8 cellular contexts compared by ENCODE assay signal in the genomic region with DNA sequence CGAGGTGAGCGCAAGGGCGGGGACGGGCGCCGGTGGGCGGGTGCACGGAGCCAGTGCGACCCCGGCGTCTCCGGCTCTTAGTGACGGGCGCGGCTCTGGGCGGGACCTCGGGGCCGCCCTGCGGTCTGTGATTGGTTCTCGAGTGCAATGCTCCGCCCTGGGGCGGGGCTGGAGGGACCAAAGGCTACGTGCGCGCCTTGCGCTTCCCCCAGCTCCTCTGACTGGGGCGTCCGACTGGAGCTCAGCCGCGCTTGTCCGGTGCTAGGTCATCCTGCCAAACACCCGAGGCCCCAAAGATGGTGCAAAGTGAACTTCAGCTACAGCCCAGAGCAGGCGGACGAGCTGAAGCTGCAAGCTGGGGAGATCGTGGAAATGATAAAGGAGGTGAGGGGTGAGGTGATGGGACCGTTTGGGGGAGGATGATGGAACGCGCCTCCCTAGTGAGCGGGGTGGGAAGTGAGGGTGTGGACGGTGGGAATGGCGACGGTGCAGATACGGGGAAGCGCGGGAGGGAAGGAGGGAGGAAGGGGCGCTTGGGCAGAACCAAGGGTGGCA. TPM values are rescaled to one million over a fixed set of nuclear protein-coding genes. Genes with fewer than 3 reads are reported as not detected.
DNase-seq lines count a peak whose midpoint lies in the region; ATAC-seq and TF ChIP-seq lines count a peak whose summit lies in the region.

No MANE protein-coding gene starts in this region.

- DNase-seq in Daoy (ENCODE audit: low read depth): peak; percentile 97
- peak; percentile 97 for DNase-seq in GM23248
- peak; percentile 61 for DNase-seq in LNCaP clone FGC (ENCODE audit: low read depth)
- peak; percentile 91 for DNase-seq in RWPE2 (ENCODE audit: low spot score)
- peak; percentile 83 for DNase-seq in activated gamma-delta T cell treated with anti-CD3 and anti-CD28 coated beads, Interleukin-2, amount 50 U/mL, for 16 hours (ENCODE audit: low read depth)
- peak; percentile 88 for DNase-seq in occipital lobe (lab: John Stamatoyannopoulos, UW)
- DNase-seq in superior temporal gyrus (ENCODE audit: extremely low spot score): peak; percentile 88

- H2AFZ ChIP-seq in GM23248: peak overlapping the region; percentile 78

- H3K27ac ChIP-seq in GM23248 (peak overlapping the region; percentile 16; the same call in 1 of the 2 replicates), RWPE2 (ENCODE audit: poor library complexity, severe bottlenecking) (peak overlapping the region; percentile 87), gastroesophageal sphincter (peak overlapping the region; percentile 45 to 84 (median 81))

- in situ Hi-C loops in GM23248 (cut with MboI): no loop called here

- H3K9me3 ChIP-seq in GM23248 (ENCODE audit: low read depth) (no peaks in the 10 kb centered on the region), RWPE2 (ENCODE audit: severe bottlenecking) (no peaks in the 10 kb centered on the region), gastroesophageal sphincter (no peaks in the 10 kb centered on the region)

- H3K79me2 ChIP-seq in GM23248 (ENCODE audit: insufficient read depth): peaks cover 31% of the 10 kb centered on the region

- H3K4me1 ChIP-seq in GM23248 (ENCODE audit: insufficient read depth) (peaks cover 5% of the 10 kb centered on the region; the same call in 1 of the 2 replicates), RWPE2 (ENCODE audit: insufficient read depth, poor library complexity, severe bottlenecking) (peaks cover 8% of the 10 kb centered on the region), gastroesophageal sphincter (peaks cover 0 to 21% (median 10%) of the 10 kb centered on the region in 3 donors)

- TF ChIP-seq CTCF in LNCaP clone FGC (IDR thresholded peaks at IDR 0.05; ENCODE audit: control insufficient read depth, extremely low read depth, insufficient read depth) (no peak), RWPE2 (IDR thresholded peaks at IDR 0.05; ENCODE audit: poor library complexity, severe bottlenecking) (no peak), gastroesophageal sphincter (IDR thresholded peaks at IDR 0.05) (no peak)

- peak; percentile 57 to 65 for TF ChIP-seq POLR2A in gastroesophageal sphincter (IDR thresholded peaks at IDR 0.05)

- no peak for TF ChIP-seq EP300 in gastroesophageal sphincter (IDR thresholded peaks at IDR 0.05)

- no peaks in the 10 kb centered on the region for H3K27me3 ChIP-seq in GM23248 (replicated peaks; ENCODE audit: insufficient read depth)
- no peaks in the 10 kb centered on the region for H3K27me3 ChIP-seq in RWPE2 (ENCODE audit: insufficient read depth, poor library complexity, severe bottlenecking)
- H3K27me3 ChIP-seq in gastroesophageal sphincter: no peaks in the 10 kb centered on the region

- peak; percentile 90 for ATAC-seq in RWPE2 (ENCODE audit: low read depth)
- peak; percentile 98 for ATAC-seq in gastroesophageal sphincter

- peak overlapping the region; percentile 77 for H3K9ac ChIP-seq in GM23248

- peaks cover 17% of the 10 kb centered on the region for H3K36me3 ChIP-seq in GM23248 (ENCODE audit: low read depth)
- peaks cover 62% of the 10 kb centered on the region for H3K36me3 ChIP-seq in RWPE2 (ENCODE audit: low read depth)
- H3K36me3 ChIP-seq in gastroesophageal sphincter: peaks cover 0 to 32% of the 10 kb centered on the region in 2 donors

- H3F3A ChIP-seq in GM23248 (ENCODE audit: insufficient read depth): peaks cover 14% of the 10 kb centered on the region; the same call in 1 of the 2 replicates

- H3K4me3 ChIP-seq in GM23248: peak overlapping the region; percentile 94
- peak overlapping the region; percentile 77 for H3K4me3 ChIP-seq in LNCaP clone FGC (ENCODE audit: low read depth, low read length)
- H3K4me3 ChIP-seq in RWPE2 (ENCODE audit: severe bottlenecking): peak overlapping the region; percentile 58
- peak overlapping the region; percentile 71 to 83 for H3K4me3 ChIP-seq in gastroesophageal sphincter

- WGBS in GM23248 (ENCODE audit: low coverage in 1 of 2, low lambda C conversion rate in 2 of 2, missing lambda C conversion rate in 2 of 2), 2 experiments: 1 to 2% methylated on average over 26 to 43 of the region's 46 CpGs
- WGBS in gastroesophageal sphincter (ENCODE audit: low coverage in 1 of 2), 2 donors: 1 to 2% methylated on average over 9 to 12 of the region's 46 CpGs

- no peaks in the 10 kb centered on the region for H4K20me1 ChIP-seq in GM23248 (ENCODE audit: insufficient read depth)

- peak overlapping the region; percentile 84 for H3K4me2 ChIP-seq in GM23248 (ENCODE audit: unreplicated experiment)

- no peaks in the 10 kb centered on the region for H3K9me2 ChIP-seq in GM23248 (ENCODE audit: insufficient read depth)

RNA-seq across cellular contexts. Expression of gene SH3D21, which starts 0.8 kb away (rescaled TPM):
- total RNA-seq in Daoy (2014; rRNA removed; shearing (Covaris generic)): 0.89 and 1.1 TPM in 2 replicates
- total RNA-seq in GM23248 (2014; rRNA removed; shearing (Covaris generic)): 5.6 and 14.4 TPM in 2 replicates
- polyA plus RNA-seq in GM23248 (2016; fragmentation: Nextera tagmentation; extraction: Ambion mirVana): 1.1 and 1.8 TPM in 2 replicates
- total RNA-seq in gastroesophageal sphincter (1 to 10 TPM in 2 of 4 donors, under 1 TPM in 1, not detected in 1; 0.27 to 1.4 (median 1.3) TPM), occipital lobe (3.0 TPM)

RNA-seq across cellular contexts. Expression of gene EVA1B, which starts 16.5 kb away (rescaled TPM):
- 28.1 and 44.1 TPM in 2 replicates for total RNA-seq in Daoy (2014; rRNA removed; shearing (Covaris generic))
- 294 and 328 TPM in 2 replicates for total RNA-seq in GM23248 (2014; rRNA removed; shearing (Covaris generic))
- polyA plus RNA-seq in GM23248 (2016; fragmentation: Nextera tagmentation; extraction: Ambion mirVana): 95.0 and 111 TPM in 2 replicates
- total RNA-seq in gastroesophageal sphincter (10 to 100 TPM; 42.0 to 68.7 (median 53.7) TPM), occipital lobe (4.5 TPM)

Comparison
In these comparisons a context has a peak if more than half of its experiments do, and no peak if none do; other contexts are left out.
1. Peak in every context shown above with its lines: DNase-seq, ATAC-seq, H3K4me3 ChIP-seq and H3K27ac ChIP-seq.
2. H3K27ac ChIP-seq: peak in every context shown above with its lines; median percentile 87 in RWPE2; 81 in gastroesophageal sphincter; 16 in GM23248.